11 cellular contexts compared by ENCODE assay signal in the genomic region with DNA sequence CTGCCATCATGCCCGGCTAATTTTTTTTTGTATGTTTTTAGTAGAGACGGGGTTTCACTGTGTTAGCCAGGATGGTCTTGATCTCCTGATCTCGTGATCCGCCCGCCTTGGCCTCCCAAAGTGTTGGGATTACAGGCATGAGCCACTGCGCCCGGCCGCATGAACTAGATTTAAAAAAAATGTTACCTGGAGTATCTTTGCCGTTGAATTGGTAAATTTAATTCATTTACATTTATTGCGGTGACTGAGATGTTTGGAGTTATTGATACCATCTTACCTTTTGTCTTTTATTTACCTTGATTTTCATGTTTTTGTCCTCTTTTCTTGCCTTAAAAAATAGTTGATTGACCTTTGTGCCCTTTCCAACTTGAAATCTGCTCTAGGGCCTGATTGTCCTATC. TPM values are rescaled to one million over a fixed set of nuclear protein-coding genes. Genes with fewer than 3 reads are reported as not detected.
"Had no signal": no experiment of that assay in that cellular context is flagged by ENCODE, and none has a peak within 500 bp of the region (broad histone marks: within the 10 kb centered on the region; RNA-seq: fewer than 3 reads in every experiment).

No MANE protein-coding gene starts in this region.

RNA-seq across cellular contexts. Expression of gene CHRM1, which starts 24.4 kb away (rescaled TPM):
- total RNA-seq: OCI-LY7, PC-3, PC-9, Right ventricle myocardium inferior, Right ventricle myocardium superior, RPMI7951, SJCRH30, SJSA1 had no signal
- polyA plus RNA-seq: SK-N-SH had no signal

RNA-seq across cellular contexts. Expression of gene SLC22A6, which starts 39.2 kb away (rescaled TPM):
- total RNA-seq: OCI-LY7, PC-3, PC-9, Peyer's patch, Right ventricle myocardium inferior, Right ventricle myocardium superior, RPMI7951, SJCRH30, SJSA1, SK-MEL-5 had no signal
- polyA plus RNA-seq: SK-N-SH had no signal
